ENCODE assay signal across 8 cellular contexts in the genomic region with DNA sequence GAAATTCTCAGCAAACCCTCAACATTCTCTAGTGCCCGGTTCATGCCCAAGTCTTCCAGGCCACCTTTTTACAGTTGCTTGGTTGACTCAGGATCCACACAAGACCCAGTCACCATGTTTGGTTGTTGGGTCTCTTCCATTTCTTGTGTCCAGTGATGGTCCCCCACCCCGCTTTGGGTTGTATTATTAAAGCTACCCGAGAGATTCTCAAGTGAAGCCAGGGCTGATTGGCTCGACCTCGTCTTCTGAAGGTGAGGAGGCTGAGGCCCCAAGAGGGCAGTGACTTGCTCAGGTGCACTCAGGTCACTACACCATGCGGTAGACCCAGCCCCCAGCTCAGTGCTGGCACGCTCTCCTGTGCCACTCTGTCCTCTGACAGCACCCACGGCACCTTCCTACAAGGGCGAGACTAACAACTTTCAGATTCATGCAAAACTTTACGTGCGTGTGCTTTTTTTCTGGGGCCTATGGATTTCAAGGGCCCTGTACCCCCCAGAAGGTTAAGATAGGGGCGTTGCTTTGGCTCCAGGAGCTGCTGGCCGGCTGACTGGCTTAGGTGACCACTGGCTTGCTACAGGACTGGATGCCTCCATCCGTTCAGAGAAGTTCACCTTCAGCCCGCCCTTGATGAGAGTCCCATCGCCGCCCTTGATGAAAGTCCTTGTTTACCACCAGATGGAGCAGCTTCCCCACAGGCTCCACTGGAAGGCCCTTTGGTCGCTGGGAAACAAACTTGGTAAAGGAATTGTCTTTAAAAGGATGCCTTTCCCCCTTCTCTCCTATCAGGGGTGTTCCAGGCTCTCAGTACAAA. TPM values are rescaled to one million over a fixed set of nuclear protein-coding genes. Genes with fewer than 3 reads are reported as not detected.
DNase-seq lines count a peak whose midpoint lies in the region; ATAC-seq and TF ChIP-seq lines count a peak whose summit lies in the region.

No MANE protein-coding gene starts in this region.

- no peaks in the 10 kb centered on the region for H3K9me3 Mint-ChIP-seq in osteocyte (ENCODE audit: unreplicated experiment)

- H3K4me3 Mint-ChIP-seq in osteocyte (ENCODE audit: unreplicated experiment) (no peak overlapping the region), T-helper 17 cell (no peak overlapping the region)

- DNase-seq in DMS 273 treated with DMSO at 0.1 percent for 48 hours (lab: John Stamatoyannopoulos, UW): peak; percentile 48
- DNase-seq in HUDEP-2 (lab: John Stamatoyannopoulos, UW; ENCODE audit: unreplicated experiment in 76 of 76): peak in 50 of 76 experiments; percentile 2 to 68 (median 31)
- peak; percentile 67 to 88 for DNase-seq in foreskin fibroblast
- DNase-seq in osteocyte (ENCODE audit: extremely low spot score, unreplicated experiment): peak; percentile 87
- DNase-seq in NK-92 (lab: John Stamatoyannopoulos, UW; ENCODE audit: unreplicated experiment): no peak
- DNase-seq in T-helper 17 cell: no peak

- H3K9me3 ChIP-seq in T-helper 17 cell (ENCODE audit: control insufficient read depth, low read length, poor library complexity, severe bottlenecking): no peaks in the 10 kb centered on the region

- TF ChIP-seq CTCF in foreskin fibroblast (IDR thresholded peaks at IDR 0.05; ENCODE audit: low read depth, low read length) (peak; percentile 84), osteocyte (IDR thresholded peaks at IDR 0.05) (peak; percentile 91)

- H3K36me3 Mint-ChIP-seq in osteocyte (ENCODE audit: unreplicated experiment) (no peaks in the 10 kb centered on the region), T-helper 17 cell (ENCODE audit: low read depth) (peaks cover 2% of the 10 kb centered on the region)

- no peak overlapping the region for H3K4me3 ChIP-seq in foreskin fibroblast (ENCODE audit: low read depth in 1 of 2, low read length in 2 of 2)

- no peak overlapping the region for H3K27ac Mint-ChIP-seq in osteocyte (ENCODE audit: unreplicated experiment)
- no peak overlapping the region for H3K27ac Mint-ChIP-seq in T-helper 17 cell

- peaks cover 36% of the 10 kb centered on the region for H3K4me1 Mint-ChIP-seq in osteocyte (ENCODE audit: unreplicated experiment)
- H3K4me1 Mint-ChIP-seq in T-helper 17 cell: peaks cover 6% of the 10 kb centered on the region

- no peaks in the 10 kb centered on the region for H3K27me3 Mint-ChIP-seq in osteocyte (ENCODE audit: unreplicated experiment)
- H3K27me3 Mint-ChIP-seq in T-helper 17 cell: peaks cover 66% of the 10 kb centered on the region

- ATAC-seq in SK-N-SH treated with all-trans-retinoic acid at 6 μM for 48 hours (peak; percentile 93), HG02610 (IDR thresholded peaks at IDR 0.05; ENCODE audit: unreplicated experiment) (no peak), T-helper 17 cell (no peak)

TF ChIP-seq in SK-N-SH treated with all-trans-retinoic acid at 6 μM for 48 hours, 23 proteins besides CTCF, POLR2A, EP300 and RAD21:
- TF ChIP-seq RARB (CRISPR knock-in tag; IDR thresholded peaks at IDR 0.05) (no peak), ZNF8 (CRISPR knock-in tag; IDR thresholded peaks at IDR 0.05) (no peak), ARNTL (CRISPR knock-in tag; IDR thresholded peaks at IDR 0.05; ENCODE audit: borderline replicate concordance, low read depth) (no peak), GLIS3 (CRISPR knock-in tag; IDR thresholded peaks at IDR 0.05) (no peak), BACH2 (CRISPR knock-in tag; IDR thresholded peaks at IDR 0.05; ENCODE audit: borderline replicate concordance) (no peak), SNAI2 (CRISPR knock-in tag; IDR thresholded peaks at IDR 0.05) (no peak), ZC3H10 (CRISPR knock-in tag; IDR thresholded peaks at IDR 0.05) (no peak), ZFP3 (CRISPR knock-in tag; IDR thresholded peaks at IDR 0.05) (no peak), OSR1 (CRISPR knock-in tag; IDR thresholded peaks at IDR 0.05) (no peak), PPARA (CRISPR knock-in tag; IDR thresholded peaks at IDR 0.05; ENCODE audit: borderline replicate concordance) (no peak), ZFP30 (CRISPR knock-in tag; IDR thresholded peaks at IDR 0.05) (no peak), TCF4 (CRISPR knock-in tag; IDR thresholded peaks at IDR 0.05; ENCODE audit: borderline replicate concordance) (no peak)
- TF ChIP-seq, protein P1, sequence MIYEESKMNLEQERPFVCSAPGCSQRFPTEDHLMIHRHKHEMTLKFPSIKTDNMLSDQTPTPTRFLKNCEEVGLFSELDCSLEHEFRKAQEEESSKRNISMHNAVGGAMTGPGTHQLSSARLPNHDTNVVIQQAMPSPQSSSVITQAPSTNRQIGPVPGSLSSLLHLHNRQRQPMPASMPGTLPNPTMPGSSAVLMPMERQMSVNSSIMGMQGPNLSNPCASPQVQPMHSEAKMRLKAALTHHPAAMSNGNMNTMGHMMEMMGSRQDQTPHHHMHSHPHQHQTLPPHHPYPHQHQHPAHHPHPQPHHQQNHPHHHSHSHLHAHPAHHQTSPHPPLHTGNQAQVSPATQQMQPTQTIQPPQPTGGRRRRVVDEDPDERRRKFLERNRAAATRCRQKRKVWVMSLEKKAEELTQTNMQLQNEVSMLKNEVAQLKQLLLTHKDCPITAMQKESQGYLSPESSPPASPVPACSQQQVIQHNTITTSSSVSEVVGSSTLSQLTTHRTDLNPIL (CRISPR knock-in tag; IDR thresholded peaks at IDR 0.05; ENCODE audit: low read depth): no peak
TF ChIP-seq in SK-N-SH treated with all-trans-retinoic acid at 6 μM for 48 hours: peak in this region for 0.

RNA-seq across cellular contexts. Expression of a gene that starts 50.4 kb away (rescaled TPM):
- total RNA-seq in osteocyte: not detected in 2 replicates
- total RNA-seq in T-helper 17 cell: not detected

Comparison
In these comparisons a context has a peak if more than half of its experiments do, and no peak if none do; other contexts are left out.
1. DNase-seq: peak in DMS 273 treated with DMSO at 0.1 percent for 48 hours (single experiment), HUDEP-2 (50 of 76), foreskin fibroblast (2 of 2) and osteocyte (single experiment); none in NK-92 (single experiment) and T-helper 17 cell (0 of 3).